ENCODE assay signal across 11 cellular contexts in the genomic region with DNA sequence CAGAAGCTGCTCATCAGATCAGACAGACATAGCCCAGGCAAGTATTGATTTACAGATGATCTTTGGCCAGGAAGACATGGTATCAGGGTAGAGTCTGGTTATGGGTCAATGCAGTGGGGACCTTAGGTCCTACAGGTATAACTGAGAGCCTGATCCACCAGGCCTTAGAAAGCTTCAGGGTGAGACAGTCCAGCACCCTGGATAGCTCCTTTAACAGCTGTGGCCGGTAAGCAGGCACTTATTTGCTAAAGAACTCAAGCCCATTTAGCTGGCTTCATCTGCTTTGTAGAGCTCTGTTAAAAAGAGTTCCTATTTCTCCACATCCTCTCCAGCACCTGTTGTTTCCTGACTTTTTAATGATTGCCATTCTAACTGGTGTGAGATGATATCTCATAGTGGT. TPM values are rescaled to one million over a fixed set of nuclear protein-coding genes. Genes with fewer than 3 reads are reported as not detected.
DNase-seq lines count a peak whose midpoint lies in the region; ATAC-seq and TF ChIP-seq lines count a peak whose summit lies in the region.
"Had no signal": no experiment of that assay in that cellular context is flagged by ENCODE, and none has a peak within 500 bp of the region (broad histone marks: within the 10 kb centered on the region; RNA-seq: fewer than 3 reads in every experiment).

No MANE protein-coding gene starts in this region.

- H3K4me3 Mint-ChIP-seq in MCF 10A (ENCODE audit: unreplicated experiment) = no peak overlapping the region

- no peak overlapping the region for H3K27ac Mint-ChIP-seq in MCF 10A (ENCODE audit: low read depth, unreplicated experiment)

- TF ChIP-seq POLR2A in breast epithelium (IDR thresholded peaks at IDR 0.05) = no peak

- H3K4me3 ChIP-seq in breast epithelium (no peak overlapping the region), RWPE2 (ENCODE audit: severe bottlenecking) (no peak overlapping the region)
- H3K4me3 ChIP-seq: BLaER1 treated with 17β-estradiol and CSF1 and Interleukin-3, amounts not matched to agents 10 nM and 100 nM; colonic mucosa had no signal

- H3K9me3 Mint-ChIP-seq in MCF 10A (ENCODE audit: unreplicated experiment) = no peaks in the 10 kb centered on the region

- no peaks in the 10 kb centered on the region for H3K36me3 Mint-ChIP-seq in MCF 10A (ENCODE audit: insufficient read depth, unreplicated experiment)

- BruUV-seq in MCF 10A (replicated peaks; lab: Mats Ljungman, UMichigan) = no TSS peak

- ATAC-seq in RWPE2 (ENCODE audit: low read depth) (peak; percentile 42; the same call in 1 of the 3 replicates), GM19324 (IDR thresholded peaks at IDR 0.05; ENCODE audit: low FRiP score, unreplicated experiment) (no peak)

- H3K4me1 Mint-ChIP-seq in MCF 10A (ENCODE audit: insufficient read depth, unreplicated experiment) = no peaks in the 10 kb centered on the region

- H3K27ac ChIP-seq in breast epithelium = no peak overlapping the region
- no peak overlapping the region for H3K27ac ChIP-seq in RWPE2 (ENCODE audit: poor library complexity, severe bottlenecking)
- H3K27ac ChIP-seq: BLaER1 treated with 17β-estradiol and CSF1 and Interleukin-3, amounts not matched to agents 10 nM and 100 nM; colonic mucosa had no signal

- intact Hi-C loops in MCF 10A (cut with micrococcal nuclease) = no loop called here
- intact Hi-C loops in breast epithelium (cut with DNase I; ENCODE audit: low total_unique reads) = no loop called here

- CTCF ChIA-PET in MCF 10A (lab: Yijun Ruan, JAX) = no interaction called here

- no peaks in the 10 kb centered on the region for H3K27me3 Mint-ChIP-seq in MCF 10A (ENCODE audit: insufficient read depth, unreplicated experiment)

- H3K9me3 ChIP-seq in breast epithelium (no peaks in the 10 kb centered on the region), RWPE2 (ENCODE audit: severe bottlenecking) (no peaks in the 10 kb centered on the region)
- H3K9me3 ChIP-seq: BLaER1 treated with 17β-estradiol and CSF1 and Interleukin-3, amounts not matched to agents 10 nM and 100 nM; colonic mucosa had no signal

- POLR2A ChIA-PET in MCF 10A (lab: Yijun Ruan, JAX) = no interaction called here

- H3K27me3 ChIP-seq in breast epithelium (no peaks in the 10 kb centered on the region), RWPE2 (ENCODE audit: insufficient read depth, poor library complexity, severe bottlenecking) (no peaks in the 10 kb centered on the region)
- H3K27me3 ChIP-seq: BLaER1 treated with 17β-estradiol and CSF1 and Interleukin-3, amounts not matched to agents 10 nM and 100 nM; colonic mucosa had no signal

- no peak for TF ChIP-seq CTCF in MCF 10A (IDR thresholded peaks at IDR 0.05; ENCODE audit: unreplicated experiment)
- no peak for TF ChIP-seq CTCF in breast epithelium (IDR thresholded peaks at IDR 0.05)
- TF ChIP-seq CTCF in RWPE2 (IDR thresholded peaks at IDR 0.05; ENCODE audit: poor library complexity, severe bottlenecking) = no peak

- no peaks in the 10 kb centered on the region for H3K4me1 ChIP-seq in breast epithelium
- no peaks in the 10 kb centered on the region for H3K4me1 ChIP-seq in RWPE2 (ENCODE audit: insufficient read depth, poor library complexity, severe bottlenecking)
- H3K4me1 ChIP-seq: colonic mucosa had no signal

- H3K36me3 ChIP-seq in breast epithelium (no peaks in the 10 kb centered on the region), RWPE2 (ENCODE audit: low read depth) (no peaks in the 10 kb centered on the region)
- H3K36me3 ChIP-seq: BLaER1 treated with 17β-estradiol and CSF1 and Interleukin-3, amounts not matched to agents 10 nM and 100 nM; colonic mucosa had no signal

- DNase-seq in MCF 10A (ENCODE audit: unreplicated experiment) (peak; percentile 66), breast epithelium (ENCODE audit: low spot score in 2 of 2) (no peak), RWPE2 (ENCODE audit: low spot score) (no peak), fibroblast of peridontal ligament (ENCODE audit: extremely low read depth) (peak; percentile 55), smooth muscle cell of the brain vasculature (ENCODE audit: low read depth, low spot score) (peak; percentile 10), occipital lobe (lab: John Stamatoyannopoulos, UW) (no peak), nucleus accumbens (lab: John Stamatoyannopoulos, UW) (no peak)
- DNase-seq: activated CD4-positive, CD25-positive, alpha-beta regulatory T cell treated with anti-CD3 and anti-CD28 coated beads, Interleukin-2, amount 50 U/mL, for 72 hours; colonic mucosa had no signal

RNA-seq across cellular contexts. Expression of a gene that starts 39.6 kb away (rescaled TPM):
- total RNA-seq in MCF 10A (2022) = 0.05 TPM in 2 replicates
- 10 to 100 TPM in 2 of 3 donors, 1 to 10 TPM in 1; 2.2 to 74.5 (median 67.5) TPM for total RNA-seq in breast epithelium
- 0.16 TPM for total RNA-seq in occipital lobe

Comparison
In these comparisons a context has a peak if more than half of its experiments do, and no peak if none do; other contexts are left out.
1. DNase-seq: peak in MCF 10A (single experiment), fibroblast of peridontal ligament (single experiment) and smooth muscle cell of the brain vasculature (single experiment); none in breast epithelium (0 of 2), RWPE2 (single experiment), occipital lobe (single experiment) and nucleus accumbens (0 of 56).